Comparison of ENCODE assay signal across 8 cellular contexts in the genomic region with DNA sequence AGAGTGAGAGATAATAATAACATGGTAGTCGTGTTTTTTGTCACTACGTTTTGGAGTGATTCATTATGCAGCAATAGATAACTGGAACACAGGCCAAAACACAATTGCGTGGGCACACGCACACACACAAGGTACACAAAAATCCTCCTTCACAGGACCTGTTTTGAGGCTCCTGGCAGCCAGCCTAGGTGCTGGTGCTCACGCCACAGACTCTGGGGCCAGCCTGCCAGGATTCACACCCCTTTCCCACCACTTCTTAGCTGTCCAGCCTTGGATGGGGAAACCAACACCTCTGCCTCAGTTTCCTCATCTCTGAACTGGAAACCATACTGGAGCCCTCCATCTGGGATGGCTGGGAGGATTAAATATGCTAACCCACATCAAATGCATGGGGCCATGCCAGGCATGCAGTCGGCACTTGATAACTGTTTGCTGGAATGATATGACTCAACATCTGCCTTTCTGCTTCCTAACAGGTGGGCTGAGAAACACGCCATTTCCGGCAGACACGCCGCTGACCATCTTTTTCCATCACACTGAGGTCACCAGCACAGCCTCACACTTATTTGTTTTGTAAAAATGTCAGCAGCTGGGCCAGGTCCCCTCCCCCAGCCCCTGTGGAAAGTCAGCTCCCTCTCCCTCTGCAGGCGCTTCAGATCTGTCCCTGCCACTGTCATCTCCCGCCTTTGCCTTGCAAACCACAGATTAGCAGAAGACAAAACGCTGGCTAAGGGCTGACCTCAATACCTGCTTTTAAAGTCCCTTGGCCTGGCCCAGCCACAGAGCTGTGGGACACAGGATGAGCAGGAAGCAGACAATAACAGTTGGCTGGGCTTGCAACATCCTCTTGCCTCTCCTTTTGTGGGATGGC.
A peak's percentile ranks its signal among the peaks of the same experiment; 100 is the strongest.
DNase-seq lines count a peak whose midpoint lies in the region; ATAC-seq and TF ChIP-seq lines count a peak whose summit lies in the region.

No MANE protein-coding gene starts in this region.

- intact Hi-C loops in spleen (cut with DNase I; ENCODE audit: low total_unique reads) = no loop called here

- H3K4me3 Mint-ChIP-seq in activated CD4-positive, alpha-beta T cell treated with anti-CD3 and anti-CD28 coated beads, Interleukin-2, amount 10 ng/mL, durations not matched to agents 7 days and 5 days = no peak overlapping the region

- TF ChIP-seq CTCF in spleen (IDR thresholded peaks at IDR 0.05 in 8 of 11, conservative IDR thresholded peaks at IDR 0.05 in 3 of 11) = no peak

- H3K27ac ChIP-seq in spleen = peak overlapping the region in 2 of 8 donors; percentile 6 to 22

- H3K27ac Mint-ChIP-seq in activated CD4-positive, alpha-beta T cell treated with anti-CD3 and anti-CD28 coated beads, Interleukin-2, amount 10 ng/mL, durations not matched to agents 7 days and 5 days = peak overlapping the region; percentile 93

- H3K4me1 Mint-ChIP-seq in activated CD4-positive, alpha-beta T cell treated with anti-CD3 and anti-CD28 coated beads, Interleukin-2, amount 10 ng/mL, durations not matched to agents 7 days and 5 days = peaks cover 51% of the 10 kb centered on the region

- no peaks in the 10 kb centered on the region for H3K36me3 ChIP-seq in spleen

- H3K27me3 Mint-ChIP-seq in activated CD4-positive, alpha-beta T cell treated with anti-CD3 and anti-CD28 coated beads, Interleukin-2, amount 10 ng/mL, durations not matched to agents 7 days and 5 days = no peaks in the 10 kb centered on the region

- CTCF ChIA-PET in activated CD4-positive, alpha-beta T cell treated with anti-CD3 and anti-CD28 coated beads, Interleukin-2, amount 10 ng/mL, durations not matched to agents 7 days and 5 days (lab: Charles Lee) = interaction anchor here (0.5 to 2.5 kb wide), 4 partner anchors 10 to 1235 kb away, joined by 3 to 8 read pairs (median 5); no protein-coding TSS in a partner anchor

- DNase-seq in NCI-H2029 (lab: John Stamatoyannopoulos, UW) = peak; percentile 64
- peak; percentile 76 for DNase-seq in activated CD4-positive, alpha-beta T cell treated with anti-CD3 and anti-CD28 coated beads, Interleukin-2, amount 10 ng/mL, durations not matched to agents 7 days and 5 days
- DNase-seq in erythroblast (lab: John Stamatoyannopoulos, UW) = no peak
- DNase-seq in stimulated activated CD4-positive, alpha-beta T cell treated with anti-CD3 and anti-CD28 coated beads, Interleukin-1b, Interleukin-23, amount 100 ng/mL, for 48 hours = peak; percentile 89
- DNase-seq in DMS114 treated with DMSO at 0.1 percent for 48 hours (lab: John Stamatoyannopoulos, UW; ENCODE audit: unreplicated experiment) = no peak
- DNase-seq in spleen = no peak

- POLR2A ChIA-PET in activated CD4-positive, alpha-beta T cell treated with anti-CD3 and anti-CD28 coated beads, Interleukin-2, amount 10 ng/mL, durations not matched to agents 7 days and 5 days (lab: Charles Lee) = no interaction called here

- no peak overlapping the region for H3K4me3 ChIP-seq in spleen

- TF ChIP-seq POLR2A in erythroblast (IDR thresholded peaks at IDR 0.05; ENCODE audit: low read length) (peak; percentile 16), spleen (IDR thresholded peaks at IDR 0.05) (no peak)

- H3K9me3 Mint-ChIP-seq in activated CD4-positive, alpha-beta T cell treated with anti-CD3 and anti-CD28 coated beads, Interleukin-2, amount 10 ng/mL, durations not matched to agents 7 days and 5 days = no peaks in the 10 kb centered on the region

- peak; percentile 64 for ATAC-seq in GM18520 (IDR thresholded peaks at IDR 0.05; ENCODE audit: unreplicated experiment)
- peak; percentile 56 for ATAC-seq in HG02623 (IDR thresholded peaks at IDR 0.05; ENCODE audit: unreplicated experiment)

- H3K4me1 ChIP-seq in spleen = peaks cover 8 to 30% (median 24%) of the 10 kb centered on the region in 6 donors

- no peaks in the 10 kb centered on the region for H3K27me3 ChIP-seq in spleen (replicated peaks in 1 of 7)

- no peaks in the 10 kb centered on the region for H3K36me3 Mint-ChIP-seq in activated CD4-positive, alpha-beta T cell treated with anti-CD3 and anti-CD28 coated beads, Interleukin-2, amount 10 ng/mL, durations not matched to agents 7 days and 5 days (ENCODE audit: low read depth)

- 24 to 38% (median 34%) methylated on average over 11 to 13 of the region's 13 CpGs for WGBS in spleen, 5 donors

- no peaks in the 10 kb centered on the region for H3K9me3 ChIP-seq in spleen

Comparison
In these comparisons a context has a peak if more than half of its experiments do, and no peak if none do; other contexts are left out.
1. DNase-seq: peak in NCI-H2029 (single experiment), activated CD4-positive, alpha-beta T cell treated with anti-CD3 and anti-CD28 coated beads, Interleukin-2, amount 10 ng/mL, durations not matched to agents 7 days and 5 days (single experiment) and stimulated activated CD4-positive, alpha-beta T cell treated with anti-CD3 and anti-CD28 coated beads, Interleukin-1b, Interleukin-23, amount 100 ng/mL, for 48 hours (single experiment); none in erythroblast (0 of 2), DMS114 treated with DMSO at 0.1 percent for 48 hours (single experiment) and spleen (single experiment).